In the genomic region with DNA sequence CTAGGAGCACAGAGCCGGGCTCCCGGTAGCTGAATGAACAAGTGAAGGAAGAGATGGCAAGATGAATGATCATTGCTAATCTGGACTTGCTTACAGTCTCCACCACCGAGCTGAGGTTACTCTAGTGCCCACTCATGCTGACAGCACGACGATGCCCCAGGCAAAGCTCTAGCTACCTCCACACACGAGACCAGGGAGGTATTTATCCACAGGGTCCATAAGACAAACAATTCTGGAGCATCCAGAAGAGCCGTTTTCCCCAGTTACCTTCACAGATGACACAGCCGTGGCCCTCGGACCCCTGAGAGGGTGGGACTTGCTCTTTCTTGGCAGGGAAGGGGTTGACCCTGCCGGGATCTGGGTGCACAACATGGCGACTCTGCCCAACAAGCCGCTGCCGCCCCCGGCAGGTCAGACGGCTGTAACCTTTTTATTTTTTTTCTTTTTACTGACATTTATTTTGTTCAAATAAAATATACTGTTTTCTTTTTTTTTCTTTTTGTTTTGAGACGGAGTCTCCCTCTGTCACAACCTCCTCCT, we compare ENCODE assay signal across 22 cellular contexts.
A peak's percentile ranks its signal among the peaks of the same experiment; 100 is the strongest.
DNase-seq lines count a peak whose midpoint lies in the region; ATAC-seq and TF ChIP-seq lines count a peak whose summit lies in the region.
"Had no signal": no experiment of that assay in that cellular context is flagged by ENCODE, and none has a peak within 500 bp of the region (broad histone marks: within the 10 kb centered on the region; RNA-seq: fewer than 3 reads in every experiment).

No MANE protein-coding gene starts in this region.

- H3K27ac ChIP-seq in BLaER1 (0 out of 2 replicates have a peak overlapping the region, but pooled peaks have one; percentile 35), PC-3 (ENCODE audit: low read length) (no peak overlapping the region), coronary artery (no peak overlapping the region), neuronal stem cell (replicated peaks; ENCODE audit: low read length) (no peak overlapping the region)
- H3K27ac ChIP-seq: SJCRH30 had no signal

- intact Hi-C loops in PC-3 (cut with micrococcal nuclease) = loop anchor here (2.0 kb wide), 2 partner anchors 23 to 113 kb away; no protein-coding TSS in a partner anchor

- H3K4ac ChIP-seq in neuronal stem cell (ENCODE audit: low read length) = no peak overlapping the region

- POLR2A ChIA-PET in PC-3 (lab: Charles Lee; ENCODE audit: unreplicated experiment) = no interaction called here

- peak overlapping the region; percentile 20 for H2AK5ac ChIP-seq in neuronal stem cell (ENCODE audit: low read depth, low read length)

- H3K27me3 ChIP-seq in BLaER1 (no peaks in the 10 kb centered on the region), PC-3 (ENCODE audit: low read length) (no peaks in the 10 kb centered on the region), neuronal stem cell (ENCODE audit: control insufficient read depth in 3 of 3, insufficient read depth in 3 of 3, low read depth in 1 of 3, low read length in 3 of 3) (no peaks in the 10 kb centered on the region)
- H3K27me3 ChIP-seq: BE2C, SJCRH30 had no signal

- no peak overlapping the region for H2BK5ac ChIP-seq in neuronal stem cell (ENCODE audit: low read length)

- H3K36me3 ChIP-seq in BLaER1 (peaks cover under 1% of the 10 kb centered on the region; the same call in 1 of the 2 replicates), PC-3 (ENCODE audit: low read depth, low read length) (peaks cover 7% of the 10 kb centered on the region; the same call in 1 of the 2 replicates), neuronal stem cell (replicated peaks in 1 of 2; ENCODE audit: control insufficient read depth in 2 of 2, insufficient read depth in 2 of 2, low read length in 2 of 2) (no peaks in the 10 kb centered on the region)
- H3K36me3 ChIP-seq: BE2C had no signal

- BruUV-seq in PC-3 (replicated peaks; lab: Mats Ljungman, UMichigan) = no TSS peak

- TF ChIP-seq CTCF in PC-3 (conservative IDR thresholded peaks at IDR 0.05; ENCODE audit: low read depth, low read length) = no peak
- no peak for TF ChIP-seq CTCF in coronary artery (IDR thresholded peaks at IDR 0.05)

- H4K8ac ChIP-seq in neuronal stem cell (ENCODE audit: low read depth, low read length) = no peak overlapping the region

- no peak for ATAC-seq in PC-3
- no peak for ATAC-seq in GM21381 (IDR thresholded peaks at IDR 0.05; ENCODE audit: unreplicated experiment)

- no peak overlapping the region for H3K23ac ChIP-seq in neuronal stem cell (ENCODE audit: low read depth, low read length, poor library complexity)

- no peaks in the 10 kb centered on the region for H3K79me1 ChIP-seq in neuronal stem cell (ENCODE audit: low read depth, low read length)

- CTCF ChIA-PET in PC-3 (lab: Charles Lee) = no interaction called here

- H3F3A ChIP-seq in PC-3 (ENCODE audit: low read length, unreplicated experiment) = peaks cover 22% of the 10 kb centered on the region

- no peak overlapping the region for H2BK120ac ChIP-seq in neuronal stem cell (ENCODE audit: low read depth, low read length)

- peak overlapping the region; percentile 86 for H3K18ac ChIP-seq in neuronal stem cell (ENCODE audit: low read length)

- no peaks in the 10 kb centered on the region for H3K9me2 ChIP-seq in PC-3 (replicated peaks; ENCODE audit: low read length)

- no peak overlapping the region for H2AFZ ChIP-seq in PC-3 (ENCODE audit: low read length)
- H2AFZ ChIP-seq in neuronal stem cell (ENCODE audit: low read length) = no peak overlapping the region

- DNase-seq in PC-3 (no peak), coronary artery (ENCODE audit: low spot score) (peak; percentile 43), neuronal stem cell (ENCODE audit: low spot score) (no peak), NCI-H82 treated with DMSO at 0.1 percent for 48 hours (lab: John Stamatoyannopoulos, UW; ENCODE audit: unreplicated experiment) (no peak), NCI-H2171 treated with DMSO at 0.1 percent for 48 hours (lab: John Stamatoyannopoulos, UW) (no peak)
- DNase-seq in activated T-cell treated with anti-CD3 and anti-CD28 coated beads, Interleukin-2, amount 50 U/mL, for 48 hours = no peak
- DNase-seq: BE2C; Calu3; CD4-positive, alpha-beta memory T cell; DMS53; EL; MM.1S; NCI-H1092; NCI-H1436 treated with DMSO at 0.1 percent for 48 hours; NCI-H2081; NCI-H446 treated with DMSO at 0.1 percent for 48 hours; NCI-H69; NK-92 treated with Interleukin-12 subunit alpha and Interleukin-12 subunit beta, amount 100 ng/mL, for 24 hours; RPMI8226; SJCRH30 had no signal

- H2BK15ac ChIP-seq in neuronal stem cell (ENCODE audit: low read length) = peak overlapping the region; percentile 18

- H3K4me1 ChIP-seq in BLaER1 = peaks cover 91% of the 10 kb centered on the region
- peaks cover 51% of the 10 kb centered on the region for H3K4me1 ChIP-seq in PC-3 (ENCODE audit: insufficient read depth, low read length)
- H3K4me1 ChIP-seq in neuronal stem cell (ENCODE audit: control insufficient read depth in 2 of 2, insufficient read depth in 1 of 2, low read depth in 1 of 2, low read length in 2 of 2) = peaks cover 0 to 17% of the 10 kb centered on the region in 2 donors
- H3K4me1 ChIP-seq: BE2C, SJCRH30 had no signal

- no peak overlapping the region for H4K91ac ChIP-seq in neuronal stem cell (ENCODE audit: low read depth, low read length, poor library complexity)

- no peak overlapping the region for H3K4me3 ChIP-seq in BLaER1
- no peak overlapping the region for H3K4me3 ChIP-seq in PC-3 (ENCODE audit: low read length)
- H3K4me3 ChIP-seq in coronary artery = no peak overlapping the region
- H3K4me3 ChIP-seq in neuronal stem cell (ENCODE audit: low read length in 2 of 2) = no peak overlapping the region
- H3K4me3 ChIP-seq: SJCRH30 had no signal

- H3K9me3 ChIP-seq in BLaER1 = peaks cover 9% of the 10 kb centered on the region; the same call in 1 of the 2 replicates
- no peaks in the 10 kb centered on the region for H3K9me3 ChIP-seq in PC-3 (ENCODE audit: low read length)
- no peaks in the 10 kb centered on the region for H3K9me3 ChIP-seq in neuronal stem cell (replicated peaks in 1 of 2; ENCODE audit: control insufficient read depth in 2 of 2, insufficient read depth in 1 of 2, low read depth in 1 of 2, low read length in 2 of 2)
- H3K9me3 ChIP-seq: BE2C, SJCRH30 had no signal

- H2BK12ac ChIP-seq in neuronal stem cell (ENCODE audit: low read length) = no peak overlapping the region

- H4K20me1 ChIP-seq in BLaER1 (no peaks in the 10 kb centered on the region), PC-3 (ENCODE audit: low read length) (no peaks in the 10 kb centered on the region)

- WGBS in neuronal stem cell (ENCODE audit: extremely low coverage in 2 of 2, insufficient read length in 2 of 2, insufficient replicate concordance in 1 of 2), 2 donors = no CpG with 5 or more reads among the region's 16 CpGs

- H3K14ac ChIP-seq in neuronal stem cell (ENCODE audit: low read length) = no peak overlapping the region

- peaks cover 35% of the 10 kb centered on the region for H3K79me2 ChIP-seq in PC-3 (ENCODE audit: low read length)

- no peak overlapping the region for H3K4me2 ChIP-seq in BLaER1
- H3K4me2 ChIP-seq in PC-3 (ENCODE audit: low read length) = 0 out of 2 replicates have a peak overlapping the region, but pooled peaks have one; percentile 64
- no peak overlapping the region for H3K4me2 ChIP-seq in neuronal stem cell (ENCODE audit: insufficient read depth, low read length, poor library complexity, severe bottlenecking)

- H3K9ac ChIP-seq in BLaER1 = no peak overlapping the region
- peak overlapping the region; percentile 62; the same call in 1 of the 2 replicates for H3K9ac ChIP-seq in PC-3 (ENCODE audit: low read length)
- H3K9ac ChIP-seq in neuronal stem cell (ENCODE audit: low read depth, low read length, poor library complexity) = no peak overlapping the region
